ENCODE assay signal across 8 cellular contexts in genomic region chr15:63277893-63278505, GRCh38. TPM values are rescaled to one million over a fixed set of nuclear protein-coding genes. Genes with fewer than 3 reads are reported as not detected.
DNase-seq lines count a peak whose midpoint lies in the region; ATAC-seq and TF ChIP-seq lines count a peak whose summit lies in the region.

No MANE protein-coding gene starts in this region.

- WGBS in heart right ventricle, 2 donors = 25 to 29% methylated on average over 20 of the region's 20 CpGs

- TF ChIP-seq CTCF in WERI-Rb-1 (IDR thresholded peaks at IDR 0.05; ENCODE audit: low read depth, low read length) = no peak
- no peak for TF ChIP-seq CTCF in heart right ventricle (IDR thresholded peaks at IDR 0.05)

- intact Hi-C loops in heart right ventricle (cut with DNase I) = loop anchor here in 7 of 10 donors (5.0 to 10.0 kb wide), 8 partner anchors 83 to 493 kb away; partner anchors contain the start of genes RPS27L (in 4 of the 7) and RAB8B (in 2 of the 7)
- intact Hi-C loops in sciatic nerve (cut with DNase I) = no loop called here

- no peaks in the 10 kb centered on the region for H3K9me3 Mint-ChIP-seq in T-helper 2 cell treated with Interferon-gamma antibody and Interleukin-4, amounts not matched to agents 5 μg/mL and 100 μg/mL, for 36 hours

- ATAC-seq in heart right ventricle (peak in 2 of 8 donors; percentile 7 to 42), sciatic nerve (peak; percentile 38), GM19395 (IDR thresholded peaks at IDR 0.05; ENCODE audit: unreplicated experiment) (no peak), GM18867 (IDR thresholded peaks at IDR 0.05; ENCODE audit: unreplicated experiment) (no peak)

- no peaks in the 10 kb centered on the region for H3K27me3 Mint-ChIP-seq in T-helper 2 cell treated with Interferon-gamma antibody and Interleukin-4, amounts not matched to agents 5 μg/mL and 100 μg/mL, for 36 hours (ENCODE audit: low read depth)

- peak overlapping the region; percentile 76 for H3K27ac Mint-ChIP-seq in T-helper 2 cell treated with Interferon-gamma antibody and Interleukin-4, amounts not matched to agents 5 μg/mL and 100 μg/mL, for 36 hours

- no peaks in the 10 kb centered on the region for H3K9me3 ChIP-seq in WERI-Rb-1 (ENCODE audit: severe bottlenecking)
- H3K9me3 ChIP-seq in heart right ventricle = no peaks in the 10 kb centered on the region

- H3K4me1 Mint-ChIP-seq in T-helper 2 cell treated with Interferon-gamma antibody and Interleukin-4, amounts not matched to agents 5 μg/mL and 100 μg/mL, for 36 hours (ENCODE audit: low read depth) = peaks cover 32% of the 10 kb centered on the region

- H3K36me3 Mint-ChIP-seq in T-helper 2 cell treated with Interferon-gamma antibody and Interleukin-4, amounts not matched to agents 5 μg/mL and 100 μg/mL, for 36 hours (ENCODE audit: low read depth) = peaks cover 16% of the 10 kb centered on the region

- H3K4me3 ChIP-seq in WERI-Rb-1 (ENCODE audit: low read depth, low read length) = peak overlapping the region; percentile 39
- peak overlapping the region; percentile 68 to 93 (median 84) for H3K4me3 ChIP-seq in heart right ventricle

- DNase-seq in T-helper 2 cell treated with Interferon-gamma antibody and Interleukin-4, amounts not matched to agents 5 μg/mL and 100 μg/mL, for 36 hours (ENCODE audit: low spot score) = no peak
- no peak for DNase-seq in T-helper 2 cell
- DNase-seq in WERI-Rb-1 = no peak
- DNase-seq in heart right ventricle = no peak
- DNase-seq in sciatic nerve (ENCODE audit: low spot score) = no peak
- DNase-seq in NOMO-1 treated with DMSO at 0.1 percent for 48 hours (lab: John Stamatoyannopoulos, UW; ENCODE audit: unreplicated experiment) = no peak

- no peak overlapping the region for H3K27ac ChIP-seq in WERI-Rb-1
- H3K27ac ChIP-seq in heart right ventricle = peak overlapping the region; percentile 22 to 92 (median 86)

- H3K4me1 ChIP-seq in heart right ventricle = peaks cover 0 to 37% (median 14%) of the 10 kb centered on the region in 9 donors

- H3K36me3 ChIP-seq in WERI-Rb-1 = no peaks in the 10 kb centered on the region
- peaks cover 0 to 25% (median 0%) of the 10 kb centered on the region in 9 donors for H3K36me3 ChIP-seq in heart right ventricle

- H3K4me3 Mint-ChIP-seq in T-helper 2 cell treated with Interferon-gamma antibody and Interleukin-4, amounts not matched to agents 5 μg/mL and 100 μg/mL, for 36 hours = peak overlapping the region; percentile 81

- no peaks in the 10 kb centered on the region for H3K27me3 ChIP-seq in WERI-Rb-1 (ENCODE audit: insufficient read depth, low read depth, severe bottlenecking)
- no peaks in the 10 kb centered on the region for H3K27me3 ChIP-seq in heart right ventricle

RNA-seq across cellular contexts. Expression of gene APH1B, which starts 0.6 kb away (rescaled TPM):
- total RNA-seq in heart right ventricle (10 to 100 TPM in 2 of 10 donors, 1 to 10 TPM in 8; 4.8 to 11.4 (median 8.4) TPM), sciatic nerve (22.5 TPM)
- 1 to 10 TPM; 1.7 to 4.9 TPM for polyA plus RNA-seq in heart right ventricle
